In the genomic region with DNA sequence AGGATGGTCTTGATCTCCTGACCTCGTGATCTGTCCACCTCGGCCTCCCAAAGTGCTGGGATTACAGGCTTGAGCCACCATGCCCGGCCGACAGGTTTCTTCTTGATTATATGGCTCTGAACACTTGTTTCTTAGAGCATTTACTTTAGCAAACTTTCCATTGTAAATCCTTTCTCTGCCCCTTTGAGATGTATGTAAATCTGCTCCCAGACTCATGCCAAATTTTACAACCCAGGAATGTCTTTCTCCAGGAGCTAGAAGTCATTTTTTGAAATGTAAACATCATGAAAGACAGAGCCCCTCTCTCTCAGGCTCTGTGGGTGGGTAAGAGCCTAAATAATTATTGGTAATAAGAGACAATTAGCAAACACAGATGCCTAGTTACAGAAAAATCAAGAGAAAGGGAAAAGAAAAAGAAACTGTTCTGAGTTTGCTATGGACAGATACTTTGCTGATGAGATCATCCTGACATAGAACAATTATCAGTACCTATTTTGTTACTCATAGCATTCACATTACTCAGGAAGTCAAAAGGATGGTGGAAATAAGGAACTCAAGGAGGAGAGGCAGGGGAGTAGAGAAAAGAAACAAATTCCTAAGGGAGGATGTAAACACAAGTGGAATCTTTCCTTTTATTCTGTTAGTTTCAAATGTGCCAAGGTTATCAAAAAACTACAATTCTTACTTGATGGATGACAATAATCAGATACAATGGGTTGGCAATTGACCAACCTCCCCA, we compare ENCODE assay signal across 1 cellular context.
TF ChIP-seq lines count a peak whose summit lies in the region.

No MANE protein-coding gene starts in this region.

TF ChIP-seq in HepG2, 621 proteins besides CTCF, POLR2A, EP300 and RAD21:
- no peak for TF ChIP-seq ZNF362 (CRISPR knock-in tag; IDR thresholded peaks at IDR 0.05; ENCODE audit: borderline replicate concordance)
